ENCODE assay signal across 18 cellular contexts in the genomic region with DNA sequence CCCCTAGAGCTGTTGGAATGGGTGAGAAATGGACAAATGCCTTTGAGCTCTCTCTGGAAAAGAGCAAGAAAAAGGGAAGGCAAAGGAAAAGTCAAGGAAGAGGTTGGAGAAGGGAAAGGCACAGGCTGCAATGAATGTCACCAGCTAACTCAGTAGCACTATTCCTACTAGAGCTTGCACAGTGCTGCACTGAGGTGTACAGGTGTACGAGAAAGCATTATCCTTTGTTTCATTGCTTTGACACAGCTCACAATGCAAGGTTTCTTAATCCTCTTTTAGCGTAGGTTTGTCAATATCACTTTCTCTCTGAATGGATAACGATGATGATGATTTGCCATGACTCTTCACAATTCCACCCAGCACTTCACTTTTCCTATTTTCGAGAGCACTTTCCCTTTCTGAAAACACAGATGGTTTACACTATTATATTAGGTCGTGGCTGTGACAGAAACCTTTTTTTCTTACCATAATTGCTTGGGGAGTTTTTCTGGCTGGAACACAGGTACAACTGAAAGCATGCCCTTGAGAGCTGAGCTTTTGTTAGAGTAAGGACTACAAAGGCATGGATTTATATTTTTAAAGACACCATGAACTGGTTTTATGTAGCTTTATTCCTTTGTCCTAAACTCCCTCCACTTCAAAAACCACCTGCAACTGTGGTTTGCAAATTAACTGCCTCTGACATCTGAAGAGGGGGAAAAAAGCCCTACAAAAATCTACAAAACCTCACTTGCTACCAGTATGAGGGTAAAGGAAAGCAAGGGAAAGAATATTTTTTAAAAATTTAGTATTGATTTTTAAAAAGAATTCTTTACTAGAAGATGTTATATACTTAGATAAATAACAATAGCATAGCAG.
DNase-seq lines count a peak whose midpoint lies in the region; FAIRE-seq and TF ChIP-seq lines count a peak whose summit lies in the region.
"Had no signal": no experiment of that assay in that cellular context is flagged by ENCODE, and none has a peak within 500 bp of the region (broad histone marks: within the 10 kb centered on the region; RNA-seq: fewer than 3 reads in every experiment).

No MANE protein-coding gene starts in this region.

- whole genome bisulfite sequencing in spleen, 5 donors: 39 to 51% (median 49%) methylated on average over 5 of the region's 5 CpGs

- intact Hi-C loops in spleen (cut with DNase I; ENCODE audit: low total_unique reads): no loop called here

- H3K4me3 ChIP-seq in spleen: no peak overlapping the region
- H3K4me3 ChIP-seq: left lung, psoas muscle had no signal

- H3K9me3 ChIP-seq in KOPT-K1 (ENCODE audit: insufficient read depth, low read length, poor library complexity, severe bottlenecking): no peaks in the 10 kb centered on the region
- no peaks in the 10 kb centered on the region for H3K9me3 ChIP-seq in spleen
- H3K9me3 ChIP-seq: left lung, psoas muscle had no signal

- H3K27me3 ChIP-seq in spleen (replicated peaks in 1 of 7): no peaks in the 10 kb centered on the region
- H3K27me3 ChIP-seq: left lung had no signal

- no peak for TF ChIP-seq CTCF in spleen (IDR thresholded peaks at IDR 0.05 in 8 of 11, conservative IDR thresholded peaks at IDR 0.05 in 3 of 11)

- peaks cover 9 to 44% (median 21%) of the 10 kb centered on the region in 6 donors for H3K4me1 ChIP-seq in spleen
- H3K4me1 ChIP-seq: foreskin keratinocyte, psoas muscle had no signal

- TF ChIP-seq POLR2A in GM12891 (IDR thresholded peaks at IDR 0.05; ENCODE audit: low read depth, low read length): no peak
- no peak for TF ChIP-seq POLR2A in spleen (IDR thresholded peaks at IDR 0.05)

- peak; percentile 56 for DNase-seq in COLO668 (lab: John Stamatoyannopoulos, UW; ENCODE audit: unreplicated experiment)
- DNase-seq in NCI-H2107 (lab: John Stamatoyannopoulos, UW): peak; percentile 91
- DNase-seq in GM12891 (ENCODE audit: insufficient read length, low spot score): no peak
- DNase-seq in 8988T: no peak
- no peak for DNase-seq in SIG-M5 (lab: John Stamatoyannopoulos, UW)
- no peak for DNase-seq in spleen
- DNase-seq: activated CD8-positive, alpha-beta memory T cell treated with anti-CD3 and anti-CD28 coated beads, Interleukin-2, amount 50 U/mL, for 4 hours; activated naive CD8-positive, alpha-beta T cell treated with anti-CD3 and anti-CD28 coated beads for 36 hours; caudate nucleus; foreskin keratinocyte; left lung; NCI-H1694 treated with DMSO at 0.1 percent for 48 hours; psoas muscle; substantia nigra had no signal

- H3K27ac ChIP-seq in KOPT-K1 (ENCODE audit: low read depth, low read length, poor library complexity, severe bottlenecking): peak overlapping the region; percentile 71
- peak overlapping the region; percentile 35 for H3K27ac ChIP-seq in angular gyrus (ENCODE audit: low read depth, low read length)
- no peak overlapping the region for H3K27ac ChIP-seq in spleen
- H3K27ac ChIP-seq: foreskin keratinocyte, left lung, psoas muscle had no signal

- FAIRE-seq in GM12891 (lab: Jason Lieb, UNC): no peak
- FAIRE-seq: endometrium, HTR-8/SVneo had no signal

- H3K36me3 ChIP-seq in KOPT-K1 (ENCODE audit: insufficient read depth, low read length): no peaks in the 10 kb centered on the region
- no peaks in the 10 kb centered on the region for H3K36me3 ChIP-seq in spleen
- H3K36me3 ChIP-seq: left lung had no signal

TF ChIP-seq in GM12891, 5 proteins besides CTCF, POLR2A, EP300 and RAD21:
- TF ChIP-seq PAX5 (IDR thresholded peaks at IDR 0.05; ENCODE audit: insufficient read depth, low read length, severe bottlenecking) (no peak), POLR2AphosphoS5 (IDR thresholded peaks at IDR 0.05; ENCODE audit: low read depth, low read length) (no peak)

Comparison
In these comparisons a context has a peak if more than half of its experiments do, and no peak if none do; other contexts are left out.
1. DNase-seq: peak in COLO668 (single experiment) and NCI-H2107 (single experiment); none in GM12891 (single experiment), 8988T (single experiment), SIG-M5 (single experiment) and spleen (single experiment).
2. H3K27ac ChIP-seq: peak in KOPT-K1 (single experiment) and angular gyrus (single experiment); none in spleen (0 of 8).